Comparison of ENCODE assay signal across 8 cellular contexts in the genomic region with DNA sequence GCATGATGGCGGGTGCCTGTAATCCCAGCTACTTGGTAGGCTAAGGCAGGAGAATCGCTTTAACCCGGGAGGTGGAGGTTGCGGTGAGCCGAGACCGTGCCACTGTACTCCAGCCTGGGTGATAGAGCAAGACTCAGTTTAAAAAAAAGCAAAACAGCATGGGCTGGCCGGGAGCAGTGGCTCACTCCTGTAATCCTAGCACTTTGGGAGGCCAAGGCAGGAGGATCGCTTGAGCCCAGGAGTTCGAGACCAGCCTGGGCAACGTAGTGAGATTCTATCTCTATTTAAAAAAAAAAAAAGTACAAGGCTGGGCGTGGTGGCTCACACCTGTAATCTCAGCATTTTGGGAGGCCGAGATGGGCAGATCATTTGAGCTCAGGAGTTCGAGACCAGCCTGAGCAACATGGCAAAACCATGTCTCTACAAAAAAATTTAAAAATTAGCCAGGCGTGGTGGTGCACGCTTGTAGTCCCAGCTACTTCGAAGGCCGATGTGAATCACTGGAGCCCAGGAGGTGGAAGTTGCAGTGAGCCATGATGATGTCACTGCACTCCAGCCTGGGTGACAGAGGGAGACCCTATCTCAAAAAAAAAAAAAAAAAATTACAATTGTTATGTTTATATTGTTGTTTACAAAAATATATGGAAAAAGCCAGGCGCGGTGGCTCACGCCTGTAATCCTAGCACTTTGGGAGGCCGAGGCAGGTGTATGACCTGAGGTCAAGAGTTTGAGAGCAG. TPM values are rescaled to one million over a fixed set of nuclear protein-coding genes. Genes with fewer than 3 reads are reported as not detected.
A peak's percentile ranks its signal among the peaks of the same experiment; 100 is the strongest.
DNase-seq lines count a peak whose midpoint lies in the region; ATAC-seq and TF ChIP-seq lines count a peak whose summit lies in the region.
"Not testable (repeated sequence)": the region's sequence is repeated elsewhere in the genome, so short reads cannot be mapped to it uniquely, and the experiment has no call there.

No MANE protein-coding gene starts in this region.

- H3K36me3 ChIP-seq in DND-41 (ENCODE audit: insufficient read depth, low read length) (peaks cover 44% of the 10 kb centered on the region), mesenchymal stem cell (ENCODE audit: control insufficient read depth in 1 of 2, insufficient read depth in 2 of 2, low read depth in 1 of 2, low read length in 2 of 2) (peaks cover 39 to 43% of the 10 kb centered on the region in 2 experiments), psoas muscle (ENCODE audit: insufficient read depth in 1 of 2, low read depth in 1 of 2) (peaks cover 15 to 23% of the 10 kb centered on the region in 2 donors), upper lobe of left lung (peaks cover 15 to 25% (median 20%) of the 10 kb centered on the region in 4 donors)
- not testable (repeated sequence) for H3K36me3 ChIP-seq in MM.1S (replicated peaks; ENCODE audit: insufficient read depth, low read length)

- H3K4me3 Mint-ChIP-seq in activated CD4-positive, alpha-beta T cell treated with anti-CD3 and anti-CD28 coated beads, Interleukin-2, amount 10 ng/mL, durations not matched to agents 7 days and 5 days, result peak overlapping the region; percentile 90
- peak overlapping the region; percentile 89 to 99 (median 93) for H3K4me3 Mint-ChIP-seq in brain

- H3K4ac ChIP-seq in mesenchymal stem cell (ENCODE audit: low read depth in 1 of 2, low read length in 2 of 2), result not testable (repeated sequence)

- H2AFZ ChIP-seq in DND-41 (ENCODE audit: low read depth, low read length), result 0 out of 2 replicates have a peak overlapping the region, but pooled peaks have one; percentile 83
- H2AFZ ChIP-seq in MM.1S (ENCODE audit: low read length); mesenchymal stem cell (ENCODE audit: low read depth, low read length): not testable (repeated sequence)

- ATAC-seq in DND-41 (ENCODE audit: insufficient read depth, low read depth); psoas muscle; upper lobe of left lung (ENCODE audit: low FRiP score in 2 of 2): not testable (repeated sequence)

- peak overlapping the region in 1 of 2 experiments; percentile 69; a peak in 2 of 4 replicates for H3K4me3 ChIP-seq in DND-41 (ENCODE audit: low read depth in 1 of 2, low read length in 2 of 2)
- H3K4me3 ChIP-seq in MM.1S (ENCODE audit: low read length), result 0 out of 2 replicates have a peak overlapping the region, but pooled peaks have one; percentile 68
- H3K4me3 ChIP-seq in fibroblast of villous mesenchyme (ENCODE audit: low read depth, low read length), result peak overlapping the region; percentile 100
- H3K4me3 ChIP-seq in mesenchymal stem cell (ENCODE audit: insufficient read depth in 1 of 2, low read depth in 1 of 2, low read length in 2 of 2), result peak overlapping the region in 1 of 2 experiments; percentile 80
- H3K4me3 ChIP-seq in psoas muscle, result peak overlapping the region; percentile 95
- H3K4me3 ChIP-seq in upper lobe of left lung, result peak overlapping the region in 3 of 4 donors; percentile 59 to 66 (median 62)

- CTCF ChIA-PET in activated CD4-positive, alpha-beta T cell treated with anti-CD3 and anti-CD28 coated beads, Interleukin-2, amount 10 ng/mL, durations not matched to agents 7 days and 5 days (lab: Charles Lee), result interaction anchor here (0.6 to 1.0 kb wide), 9 partner anchors 12 to 1332 kb away, joined by 3 to 6 read pairs (median 3); no protein-coding TSS in a partner anchor

- H3K9ac ChIP-seq in DND-41 (ENCODE audit: low read depth, low read length) (peak overlapping the region; percentile 89), MM.1S (ENCODE audit: low read length) (peak overlapping the region; percentile 79; the same call in 1 of the 2 replicates), mesenchymal stem cell (ENCODE audit: low read length) (peak overlapping the region; percentile 87)

- H2BK12ac ChIP-seq in mesenchymal stem cell (ENCODE audit: low read length in 2 of 2), result not testable (repeated sequence)

- peaks cover 49% of the 10 kb centered on the region for H3K36me3 Mint-ChIP-seq in activated CD4-positive, alpha-beta T cell treated with anti-CD3 and anti-CD28 coated beads, Interleukin-2, amount 10 ng/mL, durations not matched to agents 7 days and 5 days (ENCODE audit: low read depth)
- peaks cover 43% of the 10 kb centered on the region for H3K36me3 Mint-ChIP-seq in brain

- H3K27ac ChIP-seq in DND-41 (ENCODE audit: low read length) (peak overlapping the region; percentile 89; the same call in 1 of the 2 replicates), mesenchymal stem cell (ENCODE audit: low read length, poor library complexity, severe bottlenecking) (peak overlapping the region; percentile 98), psoas muscle (peak overlapping the region; percentile 94), upper lobe of left lung (peak overlapping the region; percentile 87 to 97 (median 96))
- H3K27ac ChIP-seq in MM.1S (ENCODE audit: low read length), result not testable (repeated sequence)

- not testable (repeated sequence) for DNase-seq in DND-41; MM.1S; activated CD4-positive, alpha-beta T cell treated with anti-CD3 and anti-CD28 coated beads, Interleukin-2, amount 10 ng/mL, durations not matched to agents 7 days and 5 days; fibroblast of villous mesenchyme (ENCODE audit: low read depth); mesenchymal stem cell; psoas muscle; upper lobe of left lung

- WGBS in mesenchymal stem cell, result 92% methylated on average over 21 of the region's 21 CpGs
- WGBS in psoas muscle, 3 donors, result 93 to 95% (median 93%) methylated on average over 21 of the region's 21 CpGs
- 86% methylated on average over 21 of the region's 21 CpGs for WGBS in upper lobe of left lung, 2 donors

- not testable (repeated sequence) for H3K27me3 Mint-ChIP-seq in activated CD4-positive, alpha-beta T cell treated with anti-CD3 and anti-CD28 coated beads, Interleukin-2, amount 10 ng/mL, durations not matched to agents 7 days and 5 days
- H3K27me3 Mint-ChIP-seq in brain, result peaks cover 23% of the 10 kb centered on the region

- not testable (repeated sequence) for H3K23ac ChIP-seq in mesenchymal stem cell (ENCODE audit: low read length in 2 of 2)

- H2BK120ac ChIP-seq in mesenchymal stem cell (ENCODE audit: low read depth, low read length), result not testable (repeated sequence)

- TF ChIP-seq CTCF in DND-41 (IDR thresholded peaks at IDR 0.05; ENCODE audit: borderline replicate concordance, extremely low read depth, low read length, poor library complexity, severe bottlenecking); MM.1S (IDR thresholded peaks at IDR 0.05; ENCODE audit: low read length); brain (conservative IDR thresholded peaks at IDR 0.05); fibroblast of villous mesenchyme (IDR thresholded peaks at IDR 0.05; ENCODE audit: insufficient read depth, low read depth, low read length); psoas muscle (IDR thresholded peaks at IDR 0.05); upper lobe of left lung (IDR thresholded peaks at IDR 0.05): not testable (repeated sequence)

- intact Hi-C loops in psoas muscle (cut with DNase I), result loop anchor here in 1 of 2 donors (5.0 kb wide), 1 partner anchor 34 kb away; no protein-coding TSS in a partner anchor

- H4K20me1 ChIP-seq in DND-41 (ENCODE audit: insufficient read depth, low read length); MM.1S (ENCODE audit: insufficient read depth, low read length): not testable (repeated sequence)

- H3K9me2 ChIP-seq in MM.1S (replicated peaks; ENCODE audit: insufficient read depth, low read length), result not testable (repeated sequence)

- not testable (repeated sequence) for H3K18ac ChIP-seq in mesenchymal stem cell (ENCODE audit: low read depth in 1 of 2, low read length in 2 of 2)

- H3K9me3 Mint-ChIP-seq in activated CD4-positive, alpha-beta T cell treated with anti-CD3 and anti-CD28 coated beads, Interleukin-2, amount 10 ng/mL, durations not matched to agents 7 days and 5 days; brain: not testable (repeated sequence)

- not testable (repeated sequence) for H4K91ac ChIP-seq in mesenchymal stem cell (ENCODE audit: low read length)

- not testable (repeated sequence) for H2BK5ac ChIP-seq in mesenchymal stem cell (ENCODE audit: low read depth, low read length, poor library complexity, severe bottlenecking)

- H3K79me2 ChIP-seq in DND-41 (ENCODE audit: insufficient read depth, low read length) (peaks cover 75% of the 10 kb centered on the region), MM.1S (ENCODE audit: low read length) (peaks cover 50% of the 10 kb centered on the region)

- H3K14ac ChIP-seq in mesenchymal stem cell (ENCODE audit: low read length in 2 of 2), result not testable (repeated sequence)

- peak overlapping the region; percentile 93 for H3K27ac Mint-ChIP-seq in activated CD4-positive, alpha-beta T cell treated with anti-CD3 and anti-CD28 coated beads, Interleukin-2, amount 10 ng/mL, durations not matched to agents 7 days and 5 days
- peak overlapping the region; percentile 94 to 99 (median 99) for H3K27ac Mint-ChIP-seq in brain

- TF ChIP-seq POLR2A in upper lobe of left lung (IDR thresholded peaks at IDR 0.05), result not testable (repeated sequence)

- H3K9me3 ChIP-seq in DND-41 (ENCODE audit: insufficient read depth, low read length, severe bottlenecking); MM.1S (replicated peaks; ENCODE audit: insufficient read depth, low read length); mesenchymal stem cell (ENCODE audit: control insufficient read depth, low read length); psoas muscle; upper lobe of left lung: not testable (repeated sequence)

- not testable (repeated sequence) for H4K8ac ChIP-seq in mesenchymal stem cell (ENCODE audit: low read length)

- POLR2A ChIA-PET in activated CD4-positive, alpha-beta T cell treated with anti-CD3 and anti-CD28 coated beads, Interleukin-2, amount 10 ng/mL, durations not matched to agents 7 days and 5 days (lab: Charles Lee), result interaction anchor here (0.6 kb wide), 1 partner anchor 159 kb away, joined by 5 read pairs; no protein-coding TSS in a partner anchor

- H3K4me2 ChIP-seq in DND-41 (ENCODE audit: insufficient read depth, low read length) (peak overlapping the region; percentile 78), MM.1S (ENCODE audit: low read depth, low read length) (peak overlapping the region; percentile 93; the same call in 1 of the 2 replicates), mesenchymal stem cell (ENCODE audit: low read length, poor library complexity, severe bottlenecking) (peak overlapping the region; percentile 64)

- H3F3A ChIP-seq in MM.1S (ENCODE audit: insufficient read depth, low read length), result peaks cover 36% of the 10 kb centered on the region

- H3K27me3 ChIP-seq in DND-41 (ENCODE audit: insufficient read depth, low read length, poor library complexity); MM.1S (replicated peaks; ENCODE audit: insufficient read depth, low read length); mesenchymal stem cell (ENCODE audit: control insufficient read depth in 1 of 2, insufficient read depth in 1 of 2, low read length in 2 of 2); psoas muscle (ENCODE audit: insufficient read depth in 3 of 3, low read length in 2 of 3); upper lobe of left lung: not testable (repeated sequence)

- TF ChIP-seq EP300 in upper lobe of left lung (IDR thresholded peaks at IDR 0.05), result not testable (repeated sequence)

- peaks cover 65% of the 10 kb centered on the region for H3K4me1 Mint-ChIP-seq in activated CD4-positive, alpha-beta T cell treated with anti-CD3 and anti-CD28 coated beads, Interleukin-2, amount 10 ng/mL, durations not matched to agents 7 days and 5 days
- peaks cover 82% of the 10 kb centered on the region for H3K4me1 Mint-ChIP-seq in brain

- H2AK5ac ChIP-seq in mesenchymal stem cell (ENCODE audit: low read length, severe bottlenecking), result not testable (repeated sequence)

- H3K4me1 ChIP-seq in DND-41 (ENCODE audit: insufficient read depth, low read length) (peaks cover 72% of the 10 kb centered on the region), MM.1S (ENCODE audit: low read length) (peaks cover 26% of the 10 kb centered on the region), mesenchymal stem cell (ENCODE audit: control insufficient read depth, insufficient read depth, low read depth, low read length) (peaks cover 27% of the 10 kb centered on the region), psoas muscle (peaks cover 36% of the 10 kb centered on the region), upper lobe of left lung (peaks cover 39 to 55% (median 42%) of the 10 kb centered on the region in 4 donors)

- H2BK15ac ChIP-seq in mesenchymal stem cell (ENCODE audit: low read depth, poor library complexity, severe bottlenecking), result not testable (repeated sequence)

- H3K79me1 ChIP-seq in mesenchymal stem cell (replicated peaks; ENCODE audit: low read length, poor library complexity, severe bottlenecking), result peaks cover 19% of the 10 kb centered on the region

RNA-seq across cellular contexts. Expression of a gene that starts 1.5 kb away (rescaled TPM):
- 1,000 to 10,000 TPM; 1,336 to 1,525 TPM for total RNA-seq in activated CD4-positive, alpha-beta T cell treated with anti-CD3 and anti-CD28 coated beads, Interleukin-2, amount 10 ng/mL, durations not matched to agents 7 days and 5 days
- 1,760 TPM for polyA plus RNA-seq in brain (ENCODE audit: insufficient read depth, low read depth, low replicate concordance)
- 2,015 and 2,412 TPM in 2 replicates for total RNA-seq in fibroblast of villous mesenchyme
- 2,486 TPM for polyA plus RNA-seq in mesenchymal stem cell (2013, experiment 1 of 2)
- polyA plus RNA-seq in mesenchymal stem cell (2013, experiment 2 of 2), result 2,523 TPM
- 100 to 1,000 TPM; 216 to 395 (median 291) TPM for total RNA-seq in psoas muscle
- 100 to 1,000 TPM; 384 to 711 (median 489) TPM for polyA plus RNA-seq in psoas muscle
- total RNA-seq in upper lobe of left lung, result 1,000 to 10,000 TPM in 5 of 6 donors, 100 to 1,000 TPM in 1; 665 to 1,935 (median 1,528) TPM

RNA-seq across cellular contexts. Expression of a gene that starts 4.2 kb away (rescaled TPM):
- total RNA-seq in activated CD4-positive, alpha-beta T cell treated with anti-CD3 and anti-CD28 coated beads, Interleukin-2, amount 10 ng/mL, durations not matched to agents 7 days and 5 days, result 10 to 100 TPM; 56.6 to 63.4 TPM
- 271 TPM for polyA plus RNA-seq in brain (ENCODE audit: insufficient read depth, low read depth, low replicate concordance)
- total RNA-seq in fibroblast of villous mesenchyme, result 68.2 and 70.9 TPM in 2 replicates
- polyA plus RNA-seq in mesenchymal stem cell (2013, experiment 1 of 2), result 106 TPM
- polyA plus RNA-seq in mesenchymal stem cell (2013, experiment 2 of 2), result 106 TPM
- 1,000 to 10,000 TPM in 1 of 4 donors, 100 to 1,000 TPM in 3; 113 to 2,222 (median 606) TPM for total RNA-seq in psoas muscle
- polyA plus RNA-seq in psoas muscle, result 100 to 1,000 TPM; 151 to 786 (median 413) TPM
- 10 to 100 TPM; 10.5 to 38.4 (median 29.1) TPM for total RNA-seq in upper lobe of left lung

RNA-seq across cellular contexts. Expression of a gene that starts 28.6 kb away (rescaled TPM):
- 100 to 1,000 TPM; 367 to 399 TPM for total RNA-seq in activated CD4-positive, alpha-beta T cell treated with anti-CD3 and anti-CD28 coated beads, Interleukin-2, amount 10 ng/mL, durations not matched to agents 7 days and 5 days
- polyA plus RNA-seq in brain (ENCODE audit: insufficient read depth, low read depth, low replicate concordance), result 132 TPM
- 300 and 327 TPM in 2 replicates for total RNA-seq in fibroblast of villous mesenchyme
- polyA plus RNA-seq in mesenchymal stem cell (2013, experiment 1 of 2), result 63.4 TPM
- 57.8 TPM for polyA plus RNA-seq in mesenchymal stem cell (2013, experiment 2 of 2)
- total RNA-seq in psoas muscle, result 10 to 100 TPM; 36.7 to 57.4 (median 44.4) TPM
- polyA plus RNA-seq in psoas muscle, result 10 to 100 TPM; 20.2 to 40.6 (median 21.0) TPM
- 100 to 1,000 TPM in 5 of 6 donors, 10 to 100 TPM in 1; 73.9 to 132 (median 112) TPM for total RNA-seq in upper lobe of left lung

RNA-seq across cellular contexts. Expression of a gene that starts 32.7 kb away (rescaled TPM):
- 100 to 1,000 TPM; 140 to 173 TPM for total RNA-seq in activated CD4-positive, alpha-beta T cell treated with anti-CD3 and anti-CD28 coated beads, Interleukin-2, amount 10 ng/mL, durations not matched to agents 7 days and 5 days
- polyA plus RNA-seq in brain (ENCODE audit: insufficient read depth, low read depth, low replicate concordance), result 113 TPM
- 44.8 and 67.8 TPM in 2 replicates for total RNA-seq in fibroblast of villous mesenchyme
- 47.0 TPM for polyA plus RNA-seq in mesenchymal stem cell (2013, experiment 1 of 2)
- 42.8 TPM for polyA plus RNA-seq in mesenchymal stem cell (2013, experiment 2 of 2)
- 10 to 100 TPM; 49.8 to 78.7 (median 69.7) TPM for total RNA-seq in psoas muscle
- polyA plus RNA-seq in psoas muscle, result 10 to 100 TPM; 16.5 to 46.1 (median 26.5) TPM
- 100 to 1,000 TPM in 2 of 6 donors, 10 to 100 TPM in 4; 71.4 to 258 (median 93.9) TPM for total RNA-seq in upper lobe of left lung

RNA-seq across cellular contexts. Expression of a gene that starts 38.6 kb away (rescaled TPM):
- 1 to 10 TPM; 8.2 to 9.1 TPM for total RNA-seq in activated CD4-positive, alpha-beta T cell treated with anti-CD3 and anti-CD28 coated beads, Interleukin-2, amount 10 ng/mL, durations not matched to agents 7 days and 5 days
- polyA plus RNA-seq in brain (ENCODE audit: insufficient read depth, low read depth, low replicate concordance) (4.0 TPM), psoas muscle (1 to 10 TPM; 3.5 to 7.8 (median 4.5) TPM)
- total RNA-seq in fibroblast of villous mesenchyme (3.9 and 4.3 TPM in 2 replicates), psoas muscle (10 to 100 TPM in 1 of 4 donors, 1 to 10 TPM in 3; 5.0 to 10.3 (median 6.6) TPM), upper lobe of left lung (10 to 100 TPM in 2 of 6 donors, 1 to 10 TPM in 4; 2.1 to 22.0 (median 6.4) TPM)
- 2.5 TPM for polyA plus RNA-seq in mesenchymal stem cell (2013, experiment 1 of 2)
- polyA plus RNA-seq in mesenchymal stem cell (2013, experiment 2 of 2), result 2.4 TPM
